In the genomic region with DNA sequence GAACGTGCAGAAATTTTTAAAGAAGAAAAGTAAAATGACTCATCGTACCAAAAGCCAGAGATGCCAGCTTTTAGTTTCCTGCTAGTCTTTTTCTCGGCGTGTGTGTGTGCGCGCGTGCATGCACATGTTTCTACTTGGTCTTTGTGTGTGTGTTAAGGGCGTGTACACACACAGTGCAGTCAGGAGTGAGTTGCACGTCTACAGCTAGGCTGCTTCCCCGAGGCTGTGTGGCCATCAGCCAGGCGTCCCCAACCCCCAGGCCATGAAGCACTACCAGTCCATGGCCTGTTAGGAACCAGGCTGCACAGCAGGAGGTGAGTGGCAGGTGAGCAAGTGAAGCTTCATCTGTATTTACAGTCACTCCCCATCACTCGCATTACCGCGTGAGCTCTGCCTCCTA, we compare ENCODE assay signal across 16 cellular contexts. TPM values are rescaled to one million over a fixed set of nuclear protein-coding genes. Genes with fewer than 3 reads are reported as not detected.
DNase-seq lines count a peak whose midpoint lies in the region; ATAC-seq lines count a peak whose summit lies in the region.
"Had no signal": no experiment of that assay in that cellular context is flagged by ENCODE, and none has a peak within 500 bp of the region (broad histone marks: within the 10 kb centered on the region; RNA-seq: fewer than 3 reads in every experiment).

No MANE protein-coding gene starts in this region.

- CTCF ChIA-PET in activated CD8-positive, alpha-beta T cell treated with anti-CD3 and anti-CD28 coated beads, Interleukin-2, amount 10 ng/mL, durations not matched to agents 7 days and 5 days (lab: Charles Lee), result interaction anchor here (0.6 kb wide), 1 partner anchor 861 kb away, joined by 3 read pairs; no protein-coding TSS in a partner anchor

- H3K27me3 Mint-ChIP-seq in activated CD8-positive, alpha-beta T cell treated with anti-CD3 and anti-CD28 coated beads, Interleukin-2, amount 10 ng/mL, durations not matched to agents 7 days and 5 days (ENCODE audit: low read depth), result no peaks in the 10 kb centered on the region
- no peaks in the 10 kb centered on the region for H3K27me3 Mint-ChIP-seq in memory B cell

- POLR2A ChIA-PET in activated CD8-positive, alpha-beta T cell treated with anti-CD3 and anti-CD28 coated beads, Interleukin-2, amount 10 ng/mL, durations not matched to agents 7 days and 5 days (lab: Charles Lee), result no interaction called here

- no peak overlapping the region for H3K4me3 Mint-ChIP-seq in activated CD8-positive, alpha-beta T cell treated with anti-CD3 and anti-CD28 coated beads, Interleukin-2, amount 10 ng/mL, durations not matched to agents 7 days and 5 days
- H3K4me3 Mint-ChIP-seq in memory B cell, result peak overlapping the region; percentile 56

- peak; percentile 31 for DNase-seq in stimulated activated CD4-positive, alpha-beta T cell treated with anti-CD3 and anti-CD28 coated beads, Interleukin-1b, Interleukin-23, amount 100 ng/mL, for 48 hours
- no peak for DNase-seq in stimulated activated CD4-positive, alpha-beta T cell treated with anti-CD3 and anti-CD28 coated beads, Interleukin-2, amount 100 ng/mL, for 48 hours
- no peak for DNase-seq in activated CD8-positive, alpha-beta T cell treated with anti-CD3 and anti-CD28 coated beads, Interleukin-2, amount 10 ng/mL, durations not matched to agents 7 days and 5 days
- no peak for DNase-seq in memory B cell (ENCODE audit: low spot score in 2 of 2)
- no peak for DNase-seq in NCI-H1694 (lab: John Stamatoyannopoulos, UW)
- DNase-seq in DMS53 treated with DMSO at 0.1 percent for 48 hours (lab: John Stamatoyannopoulos, UW; ENCODE audit: unreplicated experiment), result no peak
- DNase-seq: C1 segment of cervical spinal cord, MG63, NCI-H446, PC-3, SK-N-SH, uterus had no signal

- peaks cover 57% of the 10 kb centered on the region for H3K36me3 Mint-ChIP-seq in activated CD8-positive, alpha-beta T cell treated with anti-CD3 and anti-CD28 coated beads, Interleukin-2, amount 10 ng/mL, durations not matched to agents 7 days and 5 days (ENCODE audit: low read depth)
- peaks cover 56% of the 10 kb centered on the region for H3K36me3 Mint-ChIP-seq in memory B cell

- H3K27ac Mint-ChIP-seq in activated CD8-positive, alpha-beta T cell treated with anti-CD3 and anti-CD28 coated beads, Interleukin-2, amount 10 ng/mL, durations not matched to agents 7 days and 5 days, result peak overlapping the region; percentile 40
- H3K27ac Mint-ChIP-seq in memory B cell, result peak overlapping the region; percentile 67

- H3K4me1 Mint-ChIP-seq in activated CD8-positive, alpha-beta T cell treated with anti-CD3 and anti-CD28 coated beads, Interleukin-2, amount 10 ng/mL, durations not matched to agents 7 days and 5 days (ENCODE audit: low read depth), result peaks cover 20% of the 10 kb centered on the region
- H3K4me1 Mint-ChIP-seq in memory B cell, result peaks cover 15% of the 10 kb centered on the region

- no peak for ATAC-seq in activated CD8-positive, alpha-beta T cell treated with anti-CD3 and anti-CD28 coated beads, Interleukin-2, amount 10 ng/mL, durations not matched to agents 7 days and 5 days
- ATAC-seq in memory B cell (ENCODE audit: low read depth) (no peak), HG03442 (IDR thresholded peaks at IDR 0.05; ENCODE audit: unreplicated experiment) (no peak)
- ATAC-seq: PC-3 had no signal

- H3K9me3 Mint-ChIP-seq in activated CD8-positive, alpha-beta T cell treated with anti-CD3 and anti-CD28 coated beads, Interleukin-2, amount 10 ng/mL, durations not matched to agents 7 days and 5 days (ENCODE audit: insufficient read depth), result peaks cover 31% of the 10 kb centered on the region
- H3K9me3 Mint-ChIP-seq in memory B cell, result peaks cover 20% of the 10 kb centered on the region

RNA-seq across cellular contexts. Expression of gene KCNQ1, which starts 36.4 kb away (rescaled TPM):
- total RNA-seq in activated CD8-positive, alpha-beta T cell treated with anti-CD3 and anti-CD28 coated beads, Interleukin-2, amount 10 ng/mL, durations not matched to agents 7 days and 5 days, result 10 to 100 TPM; 20.4 to 26.0 TPM

RNA-seq across cellular contexts. Expression of gene TRPM5, which starts 36.9 kb away (rescaled TPM):
- not detected for total RNA-seq in activated CD8-positive, alpha-beta T cell treated with anti-CD3 and anti-CD28 coated beads, Interleukin-2, amount 10 ng/mL, durations not matched to agents 7 days and 5 days
- total RNA-seq: endothelial cell of umbilical vein, kidney epithelial cell, PC-3, pulmonary artery endothelial cell had no signal
